Comparison of ENCODE assay signal across 9 cellular contexts in genomic region chr1:42682484-42682738, GRCh38. TPM values are rescaled to one million over a fixed set of nuclear protein-coding genes. Genes with fewer than 3 reads are reported as not detected.
DNase-seq lines count a peak whose midpoint lies in the region; TF ChIP-seq lines count a peak whose summit lies in the region.
"Not testable (repeated sequence)": the region's sequence is repeated elsewhere in the genome, so short reads cannot be mapped to it uniquely, and the experiment has no call there.
"Had no signal": no experiment of that assay in that cellular context is flagged by ENCODE, and none has a peak within 500 bp of the region (broad histone marks: within the 10 kb centered on the region; RNA-seq: fewer than 3 reads in every experiment).

No MANE protein-coding gene starts in this region.

- TF ChIP-seq CTCF in GM12865 (IDR thresholded peaks at IDR 0.05; ENCODE audit: insufficient read depth, low read depth, low read length, missing control alignments); HEK293 (tag by site-specific recombination; IDR thresholded peaks at IDR 0.05); colonic mucosa (IDR thresholded peaks at IDR 0.05); neural progenitor cell (IDR thresholded peaks at IDR 0.05); tibial nerve (IDR thresholded peaks at IDR 0.05): not testable (repeated sequence)

- H3K79me2 ChIP-seq in neural progenitor cell (ENCODE audit: low read depth), result peaks cover 68% of the 10 kb centered on the region

- not testable (repeated sequence) for TF ChIP-seq EP300 in tibial nerve (IDR thresholded peaks at IDR 0.05)

- H3K9ac ChIP-seq in colonic mucosa (ENCODE audit: low read depth in 2 of 2, low read length in 2 of 2) (peak overlapping the region in 1 of 2 donors; percentile 80), neural progenitor cell (peak overlapping the region; percentile 39)

- CTCF ChIA-PET in HEK293 (lab: Yijun Ruan, JAX), result interaction anchor here (0.6 to 1.1 kb wide), 3 partner anchors 24 to 104 kb away, joined by 3 read pairs; no protein-coding TSS in a partner anchor
- CTCF ChIA-PET in activated CD4-positive, alpha-beta memory T cell treated with anti-CD3 and anti-CD28 coated beads for 36 hours (lab: Charles Lee), result interaction anchor here (1.3 to 2.5 kb wide), 4 partner anchors 8 to 84 kb away, joined by 3 to 8 read pairs (median 6); partner anchors contain the start of gene PPIH

- DNase-seq in GM12865 (ENCODE audit: low read depth); activated CD4-positive, alpha-beta memory T cell treated with anti-CD3 and anti-CD28 coated beads for 36 hours; colonic mucosa; neural progenitor cell (ENCODE audit: low spot score); tibial nerve (ENCODE audit: low spot score in 2 of 2): not testable (repeated sequence)

- peaks cover 41 to 52% (median 47%) of the 10 kb centered on the region in 3 donors for H3K4me1 Mint-ChIP-seq in IgD-negative memory B cell
- peaks cover 49% of the 10 kb centered on the region for H3K4me1 Mint-ChIP-seq in activated CD4-positive, alpha-beta memory T cell treated with anti-CD3 and anti-CD28 coated beads for 36 hours (ENCODE audit: low read depth)
- H3K4me1 Mint-ChIP-seq in neural progenitor cell, result peaks cover 49% of the 10 kb centered on the region

- H3K4me3 ChIP-seq in GM12865 (ENCODE audit: low read depth, low read length), result peak overlapping the region; percentile 48
- H3K4me3 ChIP-seq in HEK293 (ENCODE audit: low read depth, low read length), result peak overlapping the region; percentile 78
- peak overlapping the region; percentile 89 for H3K4me3 ChIP-seq in colonic mucosa
- peak overlapping the region; percentile 93 for H3K4me3 ChIP-seq in iPS-11a (ENCODE audit: low read depth, low read length)
- peak overlapping the region; percentile 89 for H3K4me3 ChIP-seq in neural progenitor cell
- H3K4me3 ChIP-seq in tibial nerve, result peak overlapping the region; percentile 58 to 100 (median 96)

- intact Hi-C loops in activated CD4-positive, alpha-beta memory T cell treated with anti-CD3 and anti-CD28 coated beads for 36 hours (cut with micrococcal nuclease), result loop anchor here (1.0 to 5.0 kb wide), 5 partner anchors 24 to 348 kb away; partner anchors contain the start of genes C1orf50, FOXJ3, P3H1 and PPIH
- intact Hi-C loops in colonic mucosa (cut with DNase I), result not testable (repeated sequence)

- H3K9me3 ChIP-seq in HEK293 (ENCODE audit: control insufficient read depth, insufficient read depth, low read depth, low read length); colonic mucosa; neural progenitor cell (ENCODE audit: low read depth); tibial nerve: not testable (repeated sequence)

- 0 to 2% methylated on average over 8 to 21 of the region's 33 CpGs for WGBS in tibial nerve, 2 donors

- POLR2A ChIA-PET in HEK293 (lab: Yijun Ruan, JAX), result interaction anchor here (0.6 to 3.2 kb wide), 22 partner anchors 9 to 517 kb away, joined by 3 to 34 read pairs (median 4); partner anchors contain the start of genes C1orf50, CCDC30, CLDN19 and P3H1
- POLR2A ChIA-PET in activated CD4-positive, alpha-beta memory T cell treated with anti-CD3 and anti-CD28 coated beads for 36 hours (lab: Charles Lee), result interaction anchor here (1.1 to 4.4 kb wide), 14 partner anchors 9 to 262 kb away, joined by 3 to 32 read pairs (median 6); partner anchors contain the start of genes C1orf50, P3H1 and PPIH

- peak overlapping the region; percentile 75; the same call in 1 of the 2 replicates for H3K27ac ChIP-seq in HEK293 (ENCODE audit: extremely low read depth, low read depth, low read length)
- peak overlapping the region; percentile 90 for H3K27ac ChIP-seq in colonic mucosa
- peak overlapping the region; percentile 85 for H3K27ac ChIP-seq in neural progenitor cell
- H3K27ac ChIP-seq in tibial nerve, result peak overlapping the region; percentile 92 to 98 (median 97)

- peaks cover 46% of the 10 kb centered on the region for H4K20me1 ChIP-seq in neural progenitor cell (ENCODE audit: low read depth)

- TF ChIP-seq POLR2A in tibial nerve (IDR thresholded peaks at IDR 0.05), result not testable (repeated sequence)

- peak overlapping the region; percentile 92 to 100 (median 98) for H3K4me3 Mint-ChIP-seq in IgD-negative memory B cell
- H3K4me3 Mint-ChIP-seq in activated CD4-positive, alpha-beta memory T cell treated with anti-CD3 and anti-CD28 coated beads for 36 hours, result peak overlapping the region; percentile 93
- H3K4me3 Mint-ChIP-seq in neural progenitor cell, result peak overlapping the region; percentile 96

- H3K27me3 ChIP-seq in colonic mucosa, neural progenitor cell, tibial nerve: not testable (repeated sequence)

- H3K36me3 Mint-ChIP-seq in IgD-negative memory B cell, result not testable (repeated sequence)
- H3K36me3 Mint-ChIP-seq in activated CD4-positive, alpha-beta memory T cell treated with anti-CD3 and anti-CD28 coated beads for 36 hours, result peaks cover 38% of the 10 kb centered on the region
- peaks cover 22% of the 10 kb centered on the region for H3K36me3 Mint-ChIP-seq in neural progenitor cell

- H3K4me2 ChIP-seq in neural progenitor cell, result peak overlapping the region; percentile 60

- H3K27ac Mint-ChIP-seq in IgD-negative memory B cell, result peak overlapping the region; percentile 99 to 100 (median 100)
- peak overlapping the region; percentile 97 for H3K27ac Mint-ChIP-seq in activated CD4-positive, alpha-beta memory T cell treated with anti-CD3 and anti-CD28 coated beads for 36 hours
- H3K27ac Mint-ChIP-seq in neural progenitor cell, result peak overlapping the region; percentile 80

- not testable (repeated sequence) for H2AFZ ChIP-seq in neural progenitor cell (replicated peaks)

- H3F3A ChIP-seq in neural progenitor cell (ENCODE audit: low read depth), result peaks cover 17% of the 10 kb centered on the region

- peaks cover 0 to 46% of the 10 kb centered on the region in 2 experiments; a peak in 1 of 3 replicates for H3K36me3 ChIP-seq in HEK293 (ENCODE audit: control insufficient read depth in 2 of 2, insufficient read depth in 1 of 2, low read length in 2 of 2)
- H3K36me3 ChIP-seq in colonic mucosa, neural progenitor cell, tibial nerve: not testable (repeated sequence)

- H3K9me3 Mint-ChIP-seq in IgD-negative memory B cell; activated CD4-positive, alpha-beta memory T cell treated with anti-CD3 and anti-CD28 coated beads for 36 hours; neural progenitor cell: not testable (repeated sequence)

- H3K27me3 Mint-ChIP-seq in IgD-negative memory B cell; activated CD4-positive, alpha-beta memory T cell treated with anti-CD3 and anti-CD28 coated beads for 36 hours; neural progenitor cell (ENCODE audit: insufficient read depth, low read depth): not testable (repeated sequence)

- H3K4me1 ChIP-seq in HEK293 (ENCODE audit: control insufficient read depth, insufficient read depth, low read length), result peaks cover 13% of the 10 kb centered on the region
- peaks cover 23% of the 10 kb centered on the region for H3K4me1 ChIP-seq in colonic mucosa
- peaks cover 36% of the 10 kb centered on the region for H3K4me1 ChIP-seq in neural progenitor cell
- peaks cover 0 to 63% (median 43%) of the 10 kb centered on the region in 4 donors for H3K4me1 ChIP-seq in tibial nerve

RNA-seq across cellular contexts. Expression of gene YBX1, which starts 0.2 kb away (rescaled TPM):
- polyA plus RNA-seq in IgD-negative memory B cell, result 116 TPM
- total RNA-seq in activated CD4-positive, alpha-beta memory T cell treated with anti-CD3 and anti-CD28 coated beads for 36 hours, result 1,000 to 10,000 TPM; 1,101 to 1,134 TPM
- total RNA-seq in colonic mucosa (100 to 1,000 TPM; 471 to 894 TPM), neural progenitor cell (ENCODE audit: low replicate concordance) (1,302 and 1,610 TPM in 2 replicates), tibial nerve (100 to 1,000 TPM; 377 to 579 (median 441) TPM)

RNA-seq across cellular contexts. Expression of gene PPIH, which starts 24.2 kb away (rescaled TPM):
- 64.6 TPM for polyA plus RNA-seq in IgD-negative memory B cell
- 10 to 100 TPM; 91.0 to 94.0 TPM for total RNA-seq in activated CD4-positive, alpha-beta memory T cell treated with anti-CD3 and anti-CD28 coated beads for 36 hours
- total RNA-seq in colonic mucosa (10 to 100 TPM; 35.0 to 70.8 TPM), neural progenitor cell (ENCODE audit: low replicate concordance) (77.9 and 126 TPM in 2 replicates), tibial nerve (10 to 100 TPM; 22.4 to 33.6 (median 28.1) TPM)

RNA-seq across cellular contexts. Expression of gene CLDN19, which starts 57.6 kb away (rescaled TPM):
- not detected for polyA plus RNA-seq in IgD-negative memory B cell
- total RNA-seq in activated CD4-positive, alpha-beta memory T cell treated with anti-CD3 and anti-CD28 coated beads for 36 hours, result not detected
- total RNA-seq in colonic mucosa, result not detected
- 0.19 and 2.3 TPM in 2 replicates for total RNA-seq in neural progenitor cell (ENCODE audit: low replicate concordance)
- total RNA-seq in tibial nerve, result 100 to 1,000 TPM; 136 to 259 (median 218) TPM
- total RNA-seq: Daoy had no signal

Comparison
In these comparisons a context has a peak if more than half of its experiments do, and no peak if none do; other contexts are left out.
1. RNA of gene CLDN19, which starts 57.6 kb away (total RNA-seq): 136 to 259 TPM in tibial nerve; 0.19 to 2.3 TPM in neural progenitor cell, not detected in colonic mucosa and not detected in activated CD4-positive, alpha-beta memory T cell treated with anti-CD3 and anti-CD28 coated beads for 36 hours; every median in the first group is over 10 times any median in the second.
2. Peak in every context shown above with its lines, with median percentiles within 50 percentile points of each other: H3K4me3 ChIP-seq, H3K27ac ChIP-seq, H3K27ac Mint-ChIP-seq and H3K4me3 Mint-ChIP-seq.